30 cellular contexts compared by ENCODE assay signal in genomic region chr2:20453087-20453486, GRCh38. TPM values are rescaled to one million over a fixed set of nuclear protein-coding genes. Genes with fewer than 3 reads are reported as not detected.
A peak's percentile ranks its signal among the peaks of the same experiment; 100 is the strongest.
DNase-seq lines count a peak whose midpoint lies in the region; ATAC-seq and TF ChIP-seq lines count a peak whose summit lies in the region.
"Had no signal": no experiment of that assay in that cellular context is flagged by ENCODE, and none has a peak within 500 bp of the region (broad histone marks: within the 10 kb centered on the region; RNA-seq: fewer than 3 reads in every experiment).

No MANE protein-coding gene starts in this region.

- peaks cover 17% of the 10 kb centered on the region for H3K79me1 ChIP-seq in trophoblast cell (ENCODE audit: low read length)

- peak overlapping the region; percentile 31 for H2AK5ac ChIP-seq in trophoblast cell (ENCODE audit: low read length)

- no CpG with 5 or more reads among the region's 3 CpGs for WGBS in trophoblast cell (ENCODE audit: extremely low coverage, insufficient coverage, insufficient read length)

- H2BK120ac ChIP-seq in trophoblast cell (ENCODE audit: insufficient read depth, low read length, poor library complexity), result peak overlapping the region; percentile 81

- intact Hi-C loops in ascending aorta (cut with DNase I) (loop anchor here (10.0 kb wide), 1 partner anchor 62 kb away; no protein-coding TSS in a partner anchor), dorsolateral prefrontal cortex (cut with DNase I) (loop anchor here in 1 of 2 donors (2.0 kb wide), 1 partner anchor 62 kb away; no protein-coding TSS in a partner anchor), tibial artery (cut with DNase I; ENCODE audit: low total_unique reads) (loop anchor here (5.0 kb wide), 1 partner anchor 164 kb away; no protein-coding TSS in a partner anchor)
- intact Hi-C loops in activated T-helper 2 cell treated with anti-CD3 and anti-CD28 coated beads, Interferon-gamma antibody, Interleukin-2, Interleukin-4, amounts not matched to agents 10 μg/mL and 5 μg/mL and 100 μg/mL, durations not matched to agents 14 hours and 24 hours and 36 hours (cut with micrococcal nuclease), result no loop called here

- H3K4me2 ChIP-seq in trophoblast cell (ENCODE audit: low read length), result no peak overlapping the region
- H3K4me2 ChIP-seq: BLaER1 had no signal

- H3K27me3 Mint-ChIP-seq in activated T-helper 2 cell treated with anti-CD3 and anti-CD28 coated beads, Interferon-gamma antibody, Interleukin-2, Interleukin-4, amounts not matched to agents 10 μg/mL and 5 μg/mL and 100 μg/mL, durations not matched to agents 14 hours and 24 hours and 36 hours (ENCODE audit: low read depth), result peaks cover 16% of the 10 kb centered on the region

- H3K27ac Mint-ChIP-seq in activated T-helper 2 cell treated with anti-CD3 and anti-CD28 coated beads, Interferon-gamma antibody, Interleukin-2, Interleukin-4, amounts not matched to agents 10 μg/mL and 5 μg/mL and 100 μg/mL, durations not matched to agents 14 hours and 24 hours and 36 hours, result no peak overlapping the region
- H3K27ac Mint-ChIP-seq: activated T-cell treated with anti-CD3 and anti-CD28 coated beads, Interleukin-2, amount 50 U/mL, for 72 hours; immature natural killer cell; naive B cell; stimulated activated memory B cell treated with anti-CD40 and anti-IgM and Interleukin-4, amounts not matched to agents 10 μg/mL and 1 μg/mL and 100 μg/mL, for 72 hours had no signal

- H3K4me3 Mint-ChIP-seq in activated T-helper 2 cell treated with anti-CD3 and anti-CD28 coated beads, Interferon-gamma antibody, Interleukin-2, Interleukin-4, amounts not matched to agents 10 μg/mL and 5 μg/mL and 100 μg/mL, durations not matched to agents 14 hours and 24 hours and 36 hours (ENCODE audit: low read depth), result no peak overlapping the region
- H3K4me3 Mint-ChIP-seq: activated T-cell treated with anti-CD3 and anti-CD28 coated beads, Interleukin-2, amount 50 U/mL, for 72 hours; immature natural killer cell; stimulated activated memory B cell treated with anti-CD40 and anti-IgM and Interleukin-4, amounts not matched to agents 10 μg/mL and 1 μg/mL and 100 μg/mL, for 72 hours had no signal

- H4K12ac ChIP-seq in trophoblast cell (ENCODE audit: low read depth, low read length), result no peak overlapping the region

- H3K4me3 ChIP-seq in ascending aorta (no peak overlapping the region), dorsolateral prefrontal cortex (peak overlapping the region in 1 of 59 donors; percentile 7), trophoblast cell (ENCODE audit: low read depth, low read length) (no peak overlapping the region), tibial artery (no peak overlapping the region)
- H3K4me3 ChIP-seq: BLaER1, body of pancreas, prostate gland, SK-N-MC, testis had no signal

- H3K4me1 Mint-ChIP-seq in activated T-helper 2 cell treated with anti-CD3 and anti-CD28 coated beads, Interferon-gamma antibody, Interleukin-2, Interleukin-4, amounts not matched to agents 10 μg/mL and 5 μg/mL and 100 μg/mL, durations not matched to agents 14 hours and 24 hours and 36 hours (ENCODE audit: low read depth), result peaks cover 17% of the 10 kb centered on the region

- no peaks in the 10 kb centered on the region for H3K9me3 Mint-ChIP-seq in activated T-helper 2 cell treated with anti-CD3 and anti-CD28 coated beads, Interferon-gamma antibody, Interleukin-2, Interleukin-4, amounts not matched to agents 10 μg/mL and 5 μg/mL and 100 μg/mL, durations not matched to agents 14 hours and 24 hours and 36 hours
- H3K9me3 Mint-ChIP-seq: activated T-cell treated with anti-CD3 and anti-CD28 coated beads, Interleukin-2, amount 50 U/mL, for 72 hours; immature natural killer cell; naive B cell; stimulated activated memory B cell treated with anti-CD40 and anti-IgM and Interleukin-4, amounts not matched to agents 10 μg/mL and 1 μg/mL and 100 μg/mL, for 72 hours had no signal

- ATAC-seq in GM18870 (IDR thresholded peaks at IDR 0.05; ENCODE audit: unreplicated experiment), result no peak
- ATAC-seq: activated T-cell treated with anti-CD3 and anti-CD28 coated beads, Interleukin-2, amount 50 U/mL, for 72 hours; body of pancreas; left colon; stimulated activated memory B cell treated with anti-CD40 and anti-IgM and Interleukin-4, amounts not matched to agents 10 μg/mL and 1 μg/mL and 100 μg/mL, for 72 hours had no signal

- no peaks in the 10 kb centered on the region for H3K27me3 ChIP-seq in ascending aorta
- H3K27me3 ChIP-seq in dorsolateral prefrontal cortex, result no peaks in the 10 kb centered on the region
- H3K27me3 ChIP-seq in trophoblast cell (ENCODE audit: insufficient read depth, low read length), result no peaks in the 10 kb centered on the region
- peaks cover 0 to 3% of the 10 kb centered on the region in 2 donors for H3K27me3 ChIP-seq in tibial artery
- H3K27me3 ChIP-seq: body of pancreas, testis had no signal

- no peak for TF ChIP-seq CTCF in ascending aorta (IDR thresholded peaks at IDR 0.05)
- TF ChIP-seq CTCF in dorsolateral prefrontal cortex (IDR thresholded peaks at IDR 0.05 in 54 of 56, conservative IDR thresholded peaks at IDR 0.05 in 2 of 56; ENCODE audit: low read depth in 1 of 56, partially characterized antibody in 56 of 56), result no peak
- no peak for TF ChIP-seq CTCF in tibial artery (IDR thresholded peaks at IDR 0.05)

- no peaks in the 10 kb centered on the region for H3K9me3 ChIP-seq in ascending aorta
- H3K9me3 ChIP-seq in trophoblast cell (ENCODE audit: insufficient read depth, low read depth, low read length), result peaks cover 2% of the 10 kb centered on the region
- H3K9me3 ChIP-seq in tibial artery, result no peaks in the 10 kb centered on the region
- H3K9me3 ChIP-seq: BLaER1, body of pancreas, neutrophil, prostate gland, testis had no signal

- H4K8ac ChIP-seq in trophoblast cell (ENCODE audit: low read depth, low read length), result no peak overlapping the region

- H2BK12ac ChIP-seq in trophoblast cell (ENCODE audit: low read length), result peak overlapping the region; percentile 50

- H3K18ac ChIP-seq in trophoblast cell (ENCODE audit: low read length), result peak overlapping the region; percentile 54

- H3K14ac ChIP-seq in trophoblast cell (ENCODE audit: low read length), result peak overlapping the region; percentile 2

- peaks cover 4% of the 10 kb centered on the region for H3K79me2 ChIP-seq in trophoblast cell (ENCODE audit: control insufficient read depth, insufficient read depth, low read length, poor library complexity)

- H3K23ac ChIP-seq in trophoblast cell (ENCODE audit: low read length), result no peak overlapping the region

- peaks cover 14% of the 10 kb centered on the region for H3K36me3 Mint-ChIP-seq in activated T-helper 2 cell treated with anti-CD3 and anti-CD28 coated beads, Interferon-gamma antibody, Interleukin-2, Interleukin-4, amounts not matched to agents 10 μg/mL and 5 μg/mL and 100 μg/mL, durations not matched to agents 14 hours and 24 hours and 36 hours (ENCODE audit: low read depth)
- H3K36me3 Mint-ChIP-seq: stimulated activated memory B cell treated with anti-CD40 and anti-IgM and Interleukin-4, amounts not matched to agents 10 μg/mL and 1 μg/mL and 100 μg/mL, for 72 hours had no signal

- H3K27ac ChIP-seq in ascending aorta (peak overlapping the region; percentile 55 to 90), dorsolateral prefrontal cortex (peak overlapping the region in 58 of 59 donors; percentile 88 to 100 (median 99)), trophoblast cell (ENCODE audit: low read depth, low read length) (no peak overlapping the region), tibial artery (peak overlapping the region; percentile 96 to 98)
- H3K27ac ChIP-seq: BLaER1, body of pancreas, neutrophil, SK-N-MC, testis had no signal

- no peak overlapping the region for H2AFZ ChIP-seq in trophoblast cell (ENCODE audit: insufficient read depth, low read length, poor library complexity)

- H2BK5ac ChIP-seq in trophoblast cell (ENCODE audit: low read depth, low read length, poor library complexity), result no peak overlapping the region

- H3K4ac ChIP-seq in trophoblast cell (ENCODE audit: low read depth, low read length), result no peak overlapping the region

- DNase-seq in ascending aorta (ENCODE audit: low spot score in 2 of 2) (peak in 1 of 2 donors; percentile 59), dorsolateral prefrontal cortex (peak in 1 of 10 donors; percentile 6), trophoblast cell (no peak), tibial artery (peak; percentile 17 to 29), NCI-H1092 treated with DMSO at 0.1 percent for 48 hours (lab: John Stamatoyannopoulos, UW) (no peak)
- DNase-seq in activated T-helper 2 cell treated with anti-CD3 and anti-CD28 coated beads, Interferon-gamma antibody, Interleukin-2, Interleukin-4, amounts not matched to agents 10 μg/mL and 5 μg/mL and 100 μg/mL, durations not matched to agents 14 hours and 24 hours and 36 hours (ENCODE audit: low spot score), result no peak
- DNase-seq: activated CD4-positive, alpha-beta T cell treated with anti-CD3 and anti-CD28 coated beads, Interleukin-2, amount 50 U/mL, for 4 hours; activated naive CD4-positive, alpha-beta T cell; activated T-cell treated with anti-CD3 and anti-CD28 coated beads, Interleukin-2, amount 50 U/mL, for 72 hours; cerebellar nuclear complex; DMS 273 treated with DMSO at 0.1 percent for 48 hours; EL; immature natural killer cell; KG1; left colon; naive B cell; NCI-H1417; NCI-H2081 treated with DMSO at 0.1 percent for 48 hours; NCI-H2227 treated with DMSO at 0.1 percent for 48 hours; NCI-H526; NK-92 treated with Interleukin-12 subunit alpha and Interleukin-12 subunit beta, amount 100 ng/mL, for 24 hours; T-helper 2 cell had no signal

- H3K9ac ChIP-seq in trophoblast cell (ENCODE audit: low read length), result no peak overlapping the region
- H3K9ac ChIP-seq: BLaER1 had no signal

- H3K4me1 ChIP-seq in ascending aorta (peaks cover 0 to 5% of the 10 kb centered on the region in 2 donors), trophoblast cell (ENCODE audit: control insufficient read depth in 1 of 2, insufficient read depth in 2 of 2, low read length in 2 of 2) (peaks cover 8 to 19% of the 10 kb centered on the region in 2 experiments), tibial artery (peaks cover 0 to 48% (median 22%) of the 10 kb centered on the region in 4 donors)
- H3K4me1 ChIP-seq: prostate gland had no signal

- H4K91ac ChIP-seq in trophoblast cell (ENCODE audit: low read depth, low read length), result peak overlapping the region; percentile 90

- H3K36me3 ChIP-seq in ascending aorta (peaks cover 15 to 21% of the 10 kb centered on the region in 2 donors), trophoblast cell (ENCODE audit: control insufficient read depth in 1 of 2, insufficient read depth in 2 of 2, low read length in 2 of 2) (peaks cover 4 to 5% of the 10 kb centered on the region in 2 experiments), tibial artery (peaks cover 15 to 17% (median 15%) of the 10 kb centered on the region in 3 donors)
- H3K36me3 ChIP-seq: BLaER1, prostate gland had no signal

RNA-seq across cellular contexts. Expression of gene RHOB, which starts 6.2 kb away (rescaled TPM):
- 3,143 TPM for total RNA-seq in ascending aorta
- 100 to 1,000 TPM; 206 to 544 (median 321) TPM for total RNA-seq in dorsolateral prefrontal cortex
- 220 and 222 TPM in 2 replicates for polyA plus RNA-seq in trophoblast cell (2013)
- total RNA-seq in activated T-helper 2 cell treated with anti-CD3 and anti-CD28 coated beads, Interferon-gamma antibody, Interleukin-2, Interleukin-4, amounts not matched to agents 10 μg/mL and 5 μg/mL and 100 μg/mL, durations not matched to agents 14 hours and 24 hours and 36 hours, result 119 and 123 TPM in 2 replicates

Comparison
In these comparisons a context has a peak if more than half of its experiments do, and no peak if none do; other contexts are left out.
1. DNase-seq: peak in tibial artery (2 of 2); none in trophoblast cell (0 of 2), NCI-H1092 treated with DMSO at 0.1 percent for 48 hours (single experiment) and activated T-helper 2 cell treated with anti-CD3 and anti-CD28 coated beads, Interferon-gamma antibody, Interleukin-2, Interleukin-4, amounts not matched to agents 10 μg/mL and 5 μg/mL and 100 μg/mL, durations not matched to agents 14 hours and 24 hours and 36 hours (single experiment).